Comparison of ENCODE assay signal across 8 cellular contexts in the genomic region with DNA sequence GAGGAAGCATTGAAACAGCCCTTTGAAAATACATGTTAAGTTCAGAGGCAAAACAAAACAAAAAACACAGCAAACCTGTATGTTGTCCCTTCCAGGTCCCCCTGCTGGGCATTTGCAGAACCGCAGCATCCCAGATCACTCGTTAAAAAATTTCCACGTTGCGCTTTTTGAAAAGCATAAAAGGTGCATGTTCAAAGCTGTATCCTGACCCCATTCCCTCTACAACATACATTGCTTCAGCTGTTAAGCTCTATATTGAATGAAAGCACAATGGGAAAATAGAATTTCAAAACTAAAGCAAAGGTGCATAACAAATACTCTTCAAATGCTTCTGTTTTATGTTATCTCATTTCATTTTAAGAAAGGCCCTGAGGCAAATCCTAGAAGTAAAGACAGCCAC.
DNase-seq lines count a peak whose midpoint lies in the region; ATAC-seq and TF ChIP-seq lines count a peak whose summit lies in the region.

No MANE protein-coding gene starts in this region.

- H3K36me3 ChIP-seq in cardiac muscle cell, result no peaks in the 10 kb centered on the region

- H3K4me1 ChIP-seq in cardiac muscle cell (ENCODE audit: low read depth), result no peaks in the 10 kb centered on the region

- DNase-seq in cardiac muscle cell (ENCODE audit: low read depth in 1 of 2, low spot score in 1 of 2) (peak; percentile 62 to 63), cardiac septum (ENCODE audit: low spot score) (no peak), NCI-H69 (lab: John Stamatoyannopoulos, UW) (peak; percentile 8), foreskin fibroblast (peak; percentile 38 to 79), renal cortical epithelial cell (ENCODE audit: low read depth) (peak; percentile 46), epidermal melanocyte (ENCODE audit: insufficient read length, low spot score) (no peak)
- DNase-seq in activated CD8-positive, alpha-beta memory T cell treated with anti-CD3 and anti-CD28 coated beads, Interleukin-2, amount 50 U/mL, for 48 hours, result peak; percentile 71

- no peak overlapping the region for H3K27ac ChIP-seq in cardiac muscle cell

- H3K27me3 ChIP-seq in cardiac muscle cell, result no peaks in the 10 kb centered on the region

- no peak overlapping the region for H3K4me3 ChIP-seq in cardiac muscle cell
- H3K4me3 ChIP-seq in foreskin fibroblast (ENCODE audit: low read depth in 1 of 2, low read length in 2 of 2), result no peak overlapping the region

- intact Hi-C loops in cardiac septum (cut with DNase I), result loop anchor here (5.0 kb wide), 3 partner anchors 56 to 551 kb away; partner anchors contain the start of genes LRRC49 and THAP10

- ATAC-seq in GM21737 (IDR thresholded peaks at IDR 0.05; ENCODE audit: unreplicated experiment), result no peak

- no peaks in the 10 kb centered on the region for H3K9me3 ChIP-seq in cardiac muscle cell (ENCODE audit: low read depth)

- peak; percentile 90 for TF ChIP-seq CTCF in cardiac muscle cell (IDR thresholded peaks at IDR 0.05; ENCODE audit: low read depth, low read length)
- TF ChIP-seq CTCF in foreskin fibroblast (IDR thresholded peaks at IDR 0.05; ENCODE audit: low read depth, low read length), result peak; percentile 86

Comparison
In these comparisons a context has a peak if more than half of its experiments do, and no peak if none do; other contexts are left out.
1. DNase-seq: peak in cardiac muscle cell (2 of 2), NCI-H69 (single experiment), activated CD8-positive, alpha-beta memory T cell treated with anti-CD3 and anti-CD28 coated beads, Interleukin-2, amount 50 U/mL, for 48 hours (single experiment), foreskin fibroblast (2 of 2) and renal cortical epithelial cell (single experiment); none in cardiac septum (single experiment) and epidermal melanocyte (single experiment).